ENCODE assay signal across 8 cellular contexts in the genomic region with DNA sequence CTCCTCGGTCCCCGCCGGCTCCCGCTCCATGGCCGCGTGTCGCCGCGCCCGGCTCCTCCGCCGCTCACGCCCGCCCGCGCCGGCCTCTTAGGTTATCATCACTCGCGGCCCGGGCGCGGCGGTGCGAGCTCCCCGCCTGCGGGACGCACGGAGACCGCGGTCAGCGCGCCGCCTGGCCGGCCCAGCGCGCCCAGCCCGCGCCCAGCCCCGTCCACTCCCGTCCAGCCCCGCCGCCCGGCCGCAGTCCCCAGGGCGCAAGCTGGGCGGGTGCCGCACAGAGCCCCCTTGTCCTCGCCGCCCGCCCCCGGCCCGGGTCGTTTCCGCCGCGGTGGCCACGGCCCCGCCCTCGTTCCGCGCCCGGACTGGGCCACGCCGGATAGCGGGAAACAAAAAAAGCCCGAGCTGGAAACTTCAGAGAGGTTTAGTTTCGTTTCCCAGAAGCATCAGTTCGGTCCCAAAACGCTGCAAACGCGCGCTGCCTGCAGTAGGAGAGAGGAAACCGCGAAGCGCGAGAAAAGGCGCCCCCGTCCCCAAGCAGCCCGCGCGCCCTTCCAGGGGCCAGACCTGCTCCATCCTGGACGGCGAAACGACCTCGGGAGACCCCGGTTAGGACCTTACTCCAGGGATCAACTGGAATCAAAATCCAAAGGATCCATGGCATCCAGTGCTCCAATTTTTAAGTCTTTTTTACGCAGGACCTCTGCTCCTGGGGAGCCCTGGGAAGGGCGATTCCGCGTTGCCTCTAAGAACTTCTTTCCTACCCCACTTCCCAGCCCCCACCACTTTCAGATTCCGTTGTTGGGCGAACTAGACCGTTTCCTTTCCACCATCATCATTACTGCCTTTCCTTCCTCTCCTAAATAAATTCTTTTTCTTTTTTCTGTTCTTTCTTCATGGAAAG. TPM values are rescaled to one million over a fixed set of nuclear protein-coding genes. Genes with fewer than 3 reads are reported as not detected.
DNase-seq lines count a peak whose midpoint lies in the region; ATAC-seq and TF ChIP-seq lines count a peak whose summit lies in the region.

A gene with protein sequence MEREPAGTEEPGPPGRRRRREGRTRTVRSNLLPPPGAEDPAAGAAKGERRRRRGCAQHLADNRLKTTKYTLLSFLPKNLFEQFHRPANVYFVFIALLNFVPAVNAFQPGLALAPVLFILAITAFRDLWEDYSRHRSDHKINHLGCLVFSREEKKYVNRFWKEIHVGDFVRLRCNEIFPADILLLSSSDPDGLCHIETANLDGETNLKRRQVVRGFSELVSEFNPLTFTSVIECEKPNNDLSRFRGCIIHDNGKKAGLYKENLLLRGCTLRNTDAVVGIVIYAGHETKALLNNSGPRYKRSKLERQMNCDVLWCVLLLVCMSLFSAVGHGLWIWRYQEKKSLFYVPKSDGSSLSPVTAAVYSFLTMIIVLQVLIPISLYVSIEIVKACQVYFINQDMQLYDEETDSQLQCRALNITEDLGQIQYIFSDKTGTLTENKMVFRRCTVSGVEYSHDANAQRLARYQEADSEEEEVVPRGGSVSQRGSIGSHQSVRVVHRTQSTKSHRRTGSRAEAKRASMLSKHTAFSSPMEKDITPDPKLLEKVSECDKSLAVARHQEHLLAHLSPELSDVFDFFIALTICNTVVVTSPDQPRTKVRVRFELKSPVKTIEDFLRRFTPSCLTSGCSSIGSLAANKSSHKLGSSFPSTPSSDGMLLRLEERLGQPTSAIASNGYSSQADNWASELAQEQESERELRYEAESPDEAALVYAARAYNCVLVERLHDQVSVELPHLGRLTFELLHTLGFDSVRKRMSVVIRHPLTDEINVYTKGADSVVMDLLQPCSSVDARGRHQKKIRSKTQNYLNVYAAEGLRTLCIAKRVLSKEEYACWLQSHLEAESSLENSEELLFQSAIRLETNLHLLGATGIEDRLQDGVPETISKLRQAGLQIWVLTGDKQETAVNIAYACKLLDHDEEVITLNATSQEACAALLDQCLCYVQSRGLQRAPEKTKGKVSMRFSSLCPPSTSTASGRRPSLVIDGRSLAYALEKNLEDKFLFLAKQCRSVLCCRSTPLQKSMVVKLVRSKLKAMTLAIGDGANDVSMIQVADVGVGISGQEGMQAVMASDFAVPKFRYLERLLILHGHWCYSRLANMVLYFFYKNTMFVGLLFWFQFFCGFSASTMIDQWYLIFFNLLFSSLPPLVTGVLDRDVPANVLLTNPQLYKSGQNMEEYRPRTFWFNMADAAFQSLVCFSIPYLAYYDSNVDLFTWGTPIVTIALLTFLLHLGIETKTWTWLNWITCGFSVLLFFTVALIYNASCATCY (N-terminal part only) (minus strand): TSS at position 261 of the 901 bp plus-strand sequence. CDS start 231 bp downstream, at position 30.

- H3K9me3 Mint-ChIP-seq in HFFc6 (no peaks in the 10 kb centered on the region), natural killer cell (no peaks in the 10 kb centered on the region), type B pancreatic cell (no peaks in the 10 kb centered on the region)
- H3K9me3 Mint-ChIP-seq in activated CD8-positive, alpha-beta T cell treated with anti-CD3 and anti-CD28 coated beads for 36 hours = no peaks in the 10 kb centered on the region

- TF ChIP-seq POLR2A in esophagus squamous epithelium (IDR thresholded peaks at IDR 0.05) = no peak

- H3K4me3 Mint-ChIP-seq in HFFc6 (peak within 1 kb of the TSS; percentile 94), natural killer cell (peak within 1 kb of the TSS; percentile 96), type B pancreatic cell (peak within 1 kb of the TSS; percentile 85)
- peak within 1 kb of the TSS; percentile 91 for H3K4me3 Mint-ChIP-seq in activated CD8-positive, alpha-beta T cell treated with anti-CD3 and anti-CD28 coated beads for 36 hours

- H3K4me1 Mint-ChIP-seq in HFFc6 (ENCODE audit: low read depth) (peaks cover 54% of the 10 kb centered on the region), natural killer cell (peaks cover 35 to 51% of the 10 kb centered on the region in 2 donors), type B pancreatic cell (ENCODE audit: unreplicated experiment) (no peaks in the 10 kb centered on the region)
- peaks cover 24% of the 10 kb centered on the region for H3K4me1 Mint-ChIP-seq in activated CD8-positive, alpha-beta T cell treated with anti-CD3 and anti-CD28 coated beads for 36 hours (ENCODE audit: low read depth)

- H3K36me3 Mint-ChIP-seq in HFFc6 (ENCODE audit: low read depth) = peaks cover 27% of the 10 kb centered on the region
- H3K36me3 Mint-ChIP-seq in activated CD8-positive, alpha-beta T cell treated with anti-CD3 and anti-CD28 coated beads for 36 hours (ENCODE audit: low read depth) = peaks cover 21% of the 10 kb centered on the region
- H3K36me3 Mint-ChIP-seq in natural killer cell = no peaks in the 10 kb centered on the region
- no peaks in the 10 kb centered on the region for H3K36me3 Mint-ChIP-seq in type B pancreatic cell

- H3K9me3 ChIP-seq in esophagus squamous epithelium (no peaks in the 10 kb centered on the region), BE2C (no peaks in the 10 kb centered on the region)

- POLR2A ChIA-PET in activated CD8-positive, alpha-beta T cell treated with anti-CD3 and anti-CD28 coated beads for 36 hours (lab: Charles Lee) = interaction anchor here (0.6 to 3.8 kb wide), 5 partner anchors 10 to 213 kb away, joined by 3 to 26 read pairs (median 11); no protein-coding TSS in a partner anchor

- H3K4me1 ChIP-seq in esophagus squamous epithelium (peaks cover 12 to 51% (median 17%) of the 10 kb centered on the region in 3 donors), BE2C (no peaks in the 10 kb centered on the region)

- peak; percentile 7 for ATAC-seq in activated CD8-positive, alpha-beta T cell treated with anti-CD3 and anti-CD28 coated beads for 36 hours
- peak in 2 of 3 donors; percentile 4 to 7 for ATAC-seq in natural killer cell
- no peak for ATAC-seq in GM19035 (IDR thresholded peaks at IDR 0.05; ENCODE audit: unreplicated experiment)

- H3K27ac ChIP-seq in esophagus squamous epithelium = peak within 1 kb of the TSS; percentile 53 to 88 (median 83)

- H3K36me3 ChIP-seq in esophagus squamous epithelium (no peaks in the 10 kb centered on the region), BE2C (no peaks in the 10 kb centered on the region)

- intact Hi-C loops in activated CD8-positive, alpha-beta T cell treated with anti-CD3 and anti-CD28 coated beads for 36 hours (cut with micrococcal nuclease) = loop anchor here (5.0 kb wide), 1 partner anchor 46 kb away; no protein-coding TSS in a partner anchor
- intact Hi-C loops in esophagus squamous epithelium (cut with DNase I) = loop anchor here (5.0 kb wide), 1 partner anchor 126 kb away; no protein-coding TSS in a partner anchor
- intact Hi-C loops in natural killer cell (cut with micrococcal nuclease) = loop anchor here (5.0 kb wide), 1 partner anchor 1091 kb away; no protein-coding TSS in a partner anchor

- H3K27me3 ChIP-seq in esophagus squamous epithelium (peaks cover 0 to 42% (median 0%) of the 10 kb centered on the region in 4 donors), BE2C (no peaks in the 10 kb centered on the region)

- H3K27ac Mint-ChIP-seq in HFFc6 = peak within 1 kb of the TSS; percentile 85
- peak within 1 kb of the TSS; percentile 92 for H3K27ac Mint-ChIP-seq in activated CD8-positive, alpha-beta T cell treated with anti-CD3 and anti-CD28 coated beads for 36 hours
- peak within 1 kb of the TSS; percentile 95 to 98 for H3K27ac Mint-ChIP-seq in natural killer cell
- H3K27ac Mint-ChIP-seq in type B pancreatic cell = peak within 1 kb of the TSS; percentile 34

- peaks cover 1% of the 10 kb centered on the region for H3K27me3 Mint-ChIP-seq in HFFc6 (ENCODE audit: insufficient read depth)
- no peaks in the 10 kb centered on the region for H3K27me3 Mint-ChIP-seq in activated CD8-positive, alpha-beta T cell treated with anti-CD3 and anti-CD28 coated beads for 36 hours
- H3K27me3 Mint-ChIP-seq in natural killer cell (ENCODE audit: low read depth in 2 of 2) = no peaks in the 10 kb centered on the region
- peaks cover 69% of the 10 kb centered on the region for H3K27me3 Mint-ChIP-seq in type B pancreatic cell

- peak within 1 kb of the TSS; percentile 43 to 84 (median 62) for H3K4me3 ChIP-seq in esophagus squamous epithelium
- no peak within 1 kb of the TSS for H3K4me3 ChIP-seq in BE2C (ENCODE audit: low read depth, low read length)

- CTCF ChIA-PET in activated CD8-positive, alpha-beta T cell treated with anti-CD3 and anti-CD28 coated beads for 36 hours (lab: Charles Lee) = interaction anchor here (4.1 kb wide), 1 partner anchor 70 kb away, joined by 16 read pairs; no protein-coding TSS in a partner anchor

- peak; percentile 51 for DNase-seq in HFFc6
- peak; percentile 61 for DNase-seq in activated CD8-positive, alpha-beta T cell treated with anti-CD3 and anti-CD28 coated beads for 36 hours
- no peak for DNase-seq in esophagus squamous epithelium (lab: John Stamatoyannopoulos, UW)
- peak; percentile 44 for DNase-seq in natural killer cell
- no peak for DNase-seq in type B pancreatic cell (ENCODE audit: extremely low spot score, unreplicated experiment)
- no peak for DNase-seq in midbrain (lab: John Stamatoyannopoulos, UW)
- DNase-seq in BE2C = no peak

- 12 to 15% methylated on average over 14 to 23 of the region's 93 CpGs for WGBS in esophagus squamous epithelium, 2 donors

- TF ChIP-seq CTCF in HFFc6 (IDR thresholded peaks at IDR 0.05) (no peak), esophagus squamous epithelium (IDR thresholded peaks at IDR 0.05) (no peak), natural killer cell (IDR thresholded peaks at IDR 0.05) (no peak), type B pancreatic cell (conservative IDR thresholded peaks at IDR 0.05) (no peak), BE2C (IDR thresholded peaks at IDR 0.05; ENCODE audit: low read depth, low read length) (no peak)
- no peak for TF ChIP-seq CTCF in activated CD8-positive, alpha-beta T cell treated with anti-CD3 and anti-CD28 coated beads for 36 hours (IDR thresholded peaks at IDR 0.05)

RNA-seq across cellular contexts. Expression of the gene that starts here (rescaled TPM):
- 10 to 100 TPM; 31.0 to 39.5 (median 33.9) TPM for total RNA-seq in HFFc6 (2021; fragmentation: NEBNext Ultra II Directional; extraction: Animal tissue kit (Norgen Biotek cat#: 25700))
- 10 to 100 TPM; 17.8 to 21.0 TPM for total RNA-seq in activated CD8-positive, alpha-beta T cell treated with anti-CD3 and anti-CD28 coated beads for 36 hours
- 1 to 10 TPM in 3 of 4 donors, under 1 TPM in 1; 0.88 to 6.3 (median 1.9) TPM for total RNA-seq in esophagus squamous epithelium
- total RNA-seq in natural killer cell = 10 to 100 TPM; 50.1 to 67.0 (median 51.2) TPM
- total RNA-seq in type B pancreatic cell (ENCODE audit: low replicate concordance) = 1.9 and 2.6 TPM in 2 replicates
- polyA plus RNA-seq in BE2C (2012; ENCODE audit: insufficient read depth, insufficient read length, low read depth) = not detected

Comparison
In these comparisons a context has a peak if more than half of its experiments do, and no peak if none do; other contexts are left out.
1. DNase-seq: peak in HFFc6 (single experiment), activated CD8-positive, alpha-beta T cell treated with anti-CD3 and anti-CD28 coated beads for 36 hours (single experiment) and natural killer cell (single experiment); none in esophagus squamous epithelium (single experiment), type B pancreatic cell (single experiment), midbrain (single experiment) and BE2C (single experiment).
2. H3K27ac Mint-ChIP-seq: peak in every context shown above with its lines; median percentile 96 in natural killer cell; 92 in activated CD8-positive, alpha-beta T cell treated with anti-CD3 and anti-CD28 coated beads for 36 hours; 85 in HFFc6; 34 in type B pancreatic cell.
3. Peak in every context shown above with its lines, with median percentiles within 50 percentile points of each other: H3K4me3 Mint-ChIP-seq.